Comparison of ENCODE assay signal across 9 cellular contexts in the genomic region with DNA sequence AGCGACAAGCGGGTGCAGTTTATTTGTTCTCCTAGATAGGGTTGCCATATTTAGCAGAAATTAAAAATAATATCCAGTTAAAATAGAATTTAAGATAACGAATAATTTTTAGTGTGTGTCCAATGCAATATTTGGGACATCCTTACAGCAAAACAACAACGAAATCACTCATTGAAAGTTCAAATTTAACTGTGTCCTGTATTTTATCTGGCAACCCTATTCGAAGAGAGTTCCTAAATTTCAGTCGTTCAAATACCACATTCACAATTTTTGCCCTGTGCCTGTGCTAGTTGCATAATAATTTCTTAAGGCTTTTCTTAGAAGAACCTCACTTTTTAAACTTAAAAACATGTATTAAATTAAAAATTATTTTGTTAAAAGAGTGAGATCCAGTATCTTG. TPM values are rescaled to one million over a fixed set of nuclear protein-coding genes. Genes with fewer than 3 reads are reported as not detected.
A peak's percentile ranks its signal among the peaks of the same experiment; 100 is the strongest.
DNase-seq lines count a peak whose midpoint lies in the region; TF ChIP-seq lines count a peak whose summit lies in the region.
"Had no signal": no experiment of that assay in that cellular context is flagged by ENCODE, and none has a peak within 500 bp of the region (broad histone marks: within the 10 kb centered on the region; RNA-seq: fewer than 3 reads in every experiment).

No MANE protein-coding gene starts in this region.

- CTCF ChIA-PET in CD8-positive, alpha-beta memory T cell (lab: Charles Lee) = interaction anchor here (0.8 to 1.8 kb wide), 4 partner anchors 8 to 193 kb away, joined by 3 to 4 read pairs (median 3); no protein-coding TSS in a partner anchor
- CTCF ChIA-PET in RWPE1 (lab: Yijun Ruan, JAX) = interaction anchor here (0.6 kb wide), 2 partner anchors 451 to 659 kb away, joined by 4 read pairs; no protein-coding TSS in a partner anchor

- TF ChIP-seq CTCF in RWPE1 (conservative IDR thresholded peaks at IDR 0.05; ENCODE audit: low read depth) (no peak), epithelial cell of proximal tubule (conservative IDR thresholded peaks at IDR 0.05; ENCODE audit: low read depth, low read length) (no peak), ovary (IDR thresholded peaks at IDR 0.05) (no peak)

- peak overlapping the region; percentile 81 to 96 (median 93) for H3K4me3 Mint-ChIP-seq in CD8-positive, alpha-beta memory T cell

- peaks cover 2% of the 10 kb centered on the region for H3K36me3 ChIP-seq in CD8-positive, alpha-beta memory T cell (ENCODE audit: insufficient read depth, low read length)
- no peaks in the 10 kb centered on the region for H3K36me3 ChIP-seq in ovary

- peak overlapping the region; percentile 82 for H3K4me3 ChIP-seq in CD8-positive, alpha-beta memory T cell (ENCODE audit: low read length)
- H3K4me3 ChIP-seq in epithelial cell of proximal tubule (ENCODE audit: low read depth, low read length) = peak overlapping the region; percentile 86
- peak overlapping the region; percentile 61 for H3K4me3 ChIP-seq in ovary

- H3K9me3 ChIP-seq in CD8-positive, alpha-beta memory T cell (ENCODE audit: low read length) = no peaks in the 10 kb centered on the region
- no peaks in the 10 kb centered on the region for H3K9me3 ChIP-seq in ovary

- no peaks in the 10 kb centered on the region for H3K9me3 Mint-ChIP-seq in CD8-positive, alpha-beta memory T cell

- H3K27ac Mint-ChIP-seq in CD8-positive, alpha-beta memory T cell = peak overlapping the region; percentile 97 to 99 (median 99)

- TF ChIP-seq EP300 in ovary (IDR thresholded peaks at IDR 0.05) = no peak

- POLR2A ChIA-PET in CD8-positive, alpha-beta memory T cell (lab: Charles Lee) = interaction anchor here (0.6 to 1.2 kb wide), 11 partner anchors 8 to 271 kb away, joined by 3 to 10 read pairs (median 3); a partner anchor contains a TSS
- POLR2A ChIA-PET in RWPE1 (lab: Yijun Ruan, JAX; ENCODE audit: low non-redundant PET) = no interaction called here

- H3K27me3 Mint-ChIP-seq in CD8-positive, alpha-beta memory T cell = no peaks in the 10 kb centered on the region

- 9 to 15% (median 10%) methylated on average over 6 of the region's 6 CpGs for WGBS in ovary, 3 donors

- peaks cover 0 to 26% (median 12%) of the 10 kb centered on the region in 3 donors for H3K36me3 Mint-ChIP-seq in CD8-positive, alpha-beta memory T cell

- TF ChIP-seq POLR2A in ovary (IDR thresholded peaks at IDR 0.05) = no peak

- peak overlapping the region; percentile 99 for H3K27ac ChIP-seq in CD8-positive, alpha-beta memory T cell (ENCODE audit: low read depth, low read length)
- H3K27ac ChIP-seq in RWPE1 = peak overlapping the region; percentile 87
- H3K27ac ChIP-seq in ovary = peak overlapping the region; percentile 83 to 94

- H3K27me3 ChIP-seq in CD8-positive, alpha-beta memory T cell (ENCODE audit: insufficient read depth, low read length, poor library complexity, severe bottlenecking) = no peaks in the 10 kb centered on the region
- no peaks in the 10 kb centered on the region for H3K27me3 ChIP-seq in ovary

- intact Hi-C loops in ovary (cut with DNase I) = loop anchor here in 1 of 4 donors (5.0 to 10.0 kb wide), 2 partner anchors 75 to 93 kb away; no protein-coding TSS in a partner anchor

- H3K4me1 Mint-ChIP-seq in CD8-positive, alpha-beta memory T cell = peaks cover 54 to 64% (median 61%) of the 10 kb centered on the region in 3 donors

- no peak for DNase-seq in CD8-positive, alpha-beta memory T cell
- DNase-seq in RWPE1 (ENCODE audit: low spot score) (no peak), epithelial cell of proximal tubule (ENCODE audit: low read depth) (no peak), ovary (no peak), GM19238 (ENCODE audit: insufficient read length, low spot score) (no peak), NCI-H187 treated with DMSO at 0.1 percent for 48 hours (lab: John Stamatoyannopoulos, UW) (no peak), NCI-H510A (lab: John Stamatoyannopoulos, UW) (no peak), activated gamma-delta T cell treated with Interleukin-2 at 50 U/mL for 16 hours (no peak)

- H3K4me1 ChIP-seq in CD8-positive, alpha-beta memory T cell (ENCODE audit: insufficient read depth, low read length) = peaks cover 52% of the 10 kb centered on the region
- H3K4me1 ChIP-seq in ovary (ENCODE audit: insufficient read depth) = peaks cover 3% of the 10 kb centered on the region

RNA-seq across cellular contexts. Expression of a gene that starts 0.7 kb away (rescaled TPM):
- 10 to 100 TPM; 96.6 to 98.8 TPM for total RNA-seq in CD8-positive, alpha-beta memory T cell
- polyA plus RNA-seq in CD8-positive, alpha-beta memory T cell = 188 TPM
- 65.6 and 87.8 TPM in 2 replicates for total RNA-seq in epithelial cell of proximal tubule
- 10 to 100 TPM; 45.8 to 66.2 (median 52.4) TPM for total RNA-seq in ovary
- polyA plus RNA-seq in ovary = 10 to 100 TPM; 70.7 to 84.1 TPM

RNA-seq across cellular contexts. Expression of a gene that starts 34.5 kb away (rescaled TPM):
- not detected for total RNA-seq in CD8-positive, alpha-beta memory T cell
- not detected for polyA plus RNA-seq in CD8-positive, alpha-beta memory T cell
- total RNA-seq in epithelial cell of proximal tubule (not detected in 2 replicates), ovary (100 to 1,000 TPM in 1 of 7 donors, 10 to 100 TPM in 4, 1 to 10 TPM in 2; 3.8 to 558 (median 42.6) TPM)
- polyA plus RNA-seq in ovary = 100 to 1,000 TPM in 1 of 2 donors, 10 to 100 TPM in 1; 66.5 to 478 TPM
- total RNA-seq: myocyte had no signal

RNA-seq across cellular contexts. Expression of a gene that starts 57.4 kb away (rescaled TPM):
- total RNA-seq in CD8-positive, alpha-beta memory T cell = 10 to 100 TPM; 19.9 to 20.5 TPM
- 0.78 TPM for polyA plus RNA-seq in CD8-positive, alpha-beta memory T cell
- total RNA-seq in epithelial cell of proximal tubule (4.8 and 5.4 TPM in 2 replicates), ovary (10 to 100 TPM in 2 of 7 donors, 1 to 10 TPM in 5; 5.1 to 13.5 (median 7.9) TPM)
- polyA plus RNA-seq in ovary = 1 to 10 TPM; 2.6 to 3.3 TPM
